In the genomic region with DNA sequence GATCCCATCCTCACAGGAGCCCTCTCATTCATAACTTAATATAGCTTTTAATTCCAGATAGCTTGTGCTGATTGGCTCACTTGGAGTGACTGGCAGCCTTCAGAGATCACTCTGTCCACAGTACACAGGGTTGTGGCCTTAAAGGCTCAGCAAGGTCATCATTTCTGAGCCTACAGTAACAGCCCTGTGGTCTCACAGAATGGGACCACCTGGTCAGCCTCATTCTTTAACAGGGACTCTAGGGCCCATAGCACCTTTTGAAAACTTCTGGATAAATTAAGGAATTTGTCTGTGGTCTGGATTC, we compare ENCODE assay signal across 8 cellular contexts. TPM values are rescaled to one million over a fixed set of nuclear protein-coding genes. Genes with fewer than 3 reads are reported as not detected.
DNase-seq lines count a peak whose midpoint lies in the region; ATAC-seq and TF ChIP-seq lines count a peak whose summit lies in the region.

No MANE protein-coding gene starts in this region.

- H3K4me3 ChIP-seq in DND-41 (ENCODE audit: low read depth in 1 of 2, low read length in 2 of 2): peak overlapping the region in 1 of 2 experiments; percentile 0; a peak in 1 of 4 replicates
- no peak overlapping the region for H3K4me3 ChIP-seq in Peyer's patch
- no peak overlapping the region for H3K4me3 ChIP-seq in epithelial cell of esophagus (ENCODE audit: low read length)
- H3K4me3 ChIP-seq in neuron (ENCODE audit: low read length): no peak overlapping the region

- no peak for TF ChIP-seq CTCF in DND-41 (IDR thresholded peaks at IDR 0.05; ENCODE audit: borderline replicate concordance, extremely low read depth, low read length, poor library complexity, severe bottlenecking)
- TF ChIP-seq CTCF in Peyer's patch (IDR thresholded peaks at IDR 0.05): no peak
- no peak for TF ChIP-seq CTCF in epithelial cell of esophagus (IDR thresholded peaks at IDR 0.05; ENCODE audit: insufficient read depth, low read depth, low read length, missing control alignments)

- H3K27me3 ChIP-seq in DND-41 (ENCODE audit: insufficient read depth, low read length, poor library complexity) (no peaks in the 10 kb centered on the region), Peyer's patch (no peaks in the 10 kb centered on the region), neuron (ENCODE audit: insufficient read depth, low read length) (no peaks in the 10 kb centered on the region)

- H3K36me3 ChIP-seq in DND-41 (ENCODE audit: insufficient read depth, low read length) (no peaks in the 10 kb centered on the region), Peyer's patch (no peaks in the 10 kb centered on the region), neuron (ENCODE audit: insufficient read depth, low read length) (no peaks in the 10 kb centered on the region)

- H3K9me3 ChIP-seq in DND-41 (ENCODE audit: insufficient read depth, low read length, severe bottlenecking) (peaks cover 18% of the 10 kb centered on the region), Peyer's patch (no peaks in the 10 kb centered on the region), neuron (ENCODE audit: low read length) (no peaks in the 10 kb centered on the region)

- H4K20me1 ChIP-seq in DND-41 (ENCODE audit: insufficient read depth, low read length): no peaks in the 10 kb centered on the region

- no peak overlapping the region for H3K4me2 ChIP-seq in DND-41 (ENCODE audit: insufficient read depth, low read length)

- no peak for TF ChIP-seq POLR2A in Peyer's patch (IDR thresholded peaks at IDR 0.05)

- H3K4me1 ChIP-seq in DND-41 (ENCODE audit: insufficient read depth, low read length) (peaks cover 24% of the 10 kb centered on the region), Peyer's patch (peaks cover 7 to 60% (median 32%) of the 10 kb centered on the region in 4 donors), neuron (ENCODE audit: insufficient read depth, low read length) (peaks cover 24% of the 10 kb centered on the region)

- no peaks in the 10 kb centered on the region for H3K79me2 ChIP-seq in DND-41 (ENCODE audit: insufficient read depth, low read length)

- no peak overlapping the region for H3K9ac ChIP-seq in DND-41 (ENCODE audit: low read depth, low read length)

- DNase-seq in DND-41 (no peak), Peyer's patch (no peak), epithelial cell of esophagus (ENCODE audit: low read depth) (peak; percentile 48), NOMO-1 treated with DMSO at 0.1 percent for 48 hours (lab: John Stamatoyannopoulos, UW; ENCODE audit: unreplicated experiment) (no peak)
- no peak for DNase-seq in activated effector memory CD4-positive, alpha-beta T cell treated with anti-CD3 and anti-CD28 coated beads, Interleukin-2, amount 50 U/mL, for 16 hours

- H3K27ac ChIP-seq in DND-41 (ENCODE audit: low read length) (peak overlapping the region; percentile 70; the same call in 1 of the 2 replicates), Peyer's patch (peak overlapping the region; percentile 77 to 91 (median 82))

- no peak for ATAC-seq in DND-41 (ENCODE audit: insufficient read depth, low read depth)
- no peak for ATAC-seq in HG03025 (IDR thresholded peaks at IDR 0.05; ENCODE audit: low FRiP score, unreplicated experiment)
- no peak for ATAC-seq in HG03460 (IDR thresholded peaks at IDR 0.05; ENCODE audit: unreplicated experiment)

- H2AFZ ChIP-seq in DND-41 (ENCODE audit: low read depth, low read length) (no peak overlapping the region), neuron (ENCODE audit: low read depth, low read length) (peak overlapping the region; percentile 90)

RNA-seq across cellular contexts. Expression of gene ZFP36L2, which starts 51.3 kb away (rescaled TPM):
- total RNA-seq in Peyer's patch: 100 to 1,000 TPM in 3 of 4 donors, 10 to 100 TPM in 1; 90.4 to 227 (median 148) TPM
